Comparison of ENCODE assay signal across 20 cellular contexts in the genomic region with DNA sequence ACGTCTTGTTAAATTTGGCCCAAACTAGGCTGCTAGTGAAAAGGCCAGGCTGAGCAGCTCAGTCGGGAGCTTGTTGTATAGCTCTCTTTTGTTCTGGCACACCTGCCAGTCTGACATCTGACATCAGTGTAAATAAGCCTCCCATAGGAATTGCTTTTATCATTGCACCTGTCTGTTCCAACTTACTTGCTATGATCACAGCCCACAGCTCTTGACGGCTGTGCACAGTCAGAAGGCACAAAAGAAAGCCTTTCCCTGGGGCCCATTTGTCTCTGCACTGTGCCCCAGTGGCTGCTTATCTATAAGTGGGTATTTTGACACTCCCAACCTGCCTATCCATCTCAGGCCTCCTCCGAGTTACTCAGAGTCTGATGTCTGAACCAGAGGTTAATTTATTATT.
A peak's percentile ranks its signal among the peaks of the same experiment; 100 is the strongest.
DNase-seq lines count a peak whose midpoint lies in the region; ATAC-seq and TF ChIP-seq lines count a peak whose summit lies in the region.
"Had no signal": no experiment of that assay in that cellular context is flagged by ENCODE, and none has a peak within 500 bp of the region (broad histone marks: within the 10 kb centered on the region; RNA-seq: fewer than 3 reads in every experiment).

No MANE protein-coding gene starts in this region.

- H3K79me2 ChIP-seq in OCI-LY7 (ENCODE audit: insufficient read depth, low read depth, low read length), result no peaks in the 10 kb centered on the region

- POLR2A ChIA-PET in OCI-LY7 (lab: Charles Lee), result no interaction called here

- no peak for TF ChIP-seq CTCF in OCI-LY7 (conservative IDR thresholded peaks at IDR 0.05; ENCODE audit: low read length)
- no peak for TF ChIP-seq CTCF in vagina (IDR thresholded peaks at IDR 0.05)

- no peaks in the 10 kb centered on the region for H3K36me3 ChIP-seq in BLaER1
- H3K36me3 ChIP-seq in OCI-LY7 (ENCODE audit: insufficient read depth, low read length), result no peaks in the 10 kb centered on the region
- H3K36me3 ChIP-seq in vagina, result no peaks in the 10 kb centered on the region
- H3K36me3 ChIP-seq: adrenal gland had no signal

- H3K4me1 ChIP-seq in BLaER1 (peaks cover 14% of the 10 kb centered on the region; the same call in 1 of the 2 replicates), OCI-LY7 (ENCODE audit: insufficient read depth, low read length, poor library complexity, severe bottlenecking) (no peaks in the 10 kb centered on the region), vagina (peaks cover 7% of the 10 kb centered on the region)
- H3K4me1 ChIP-seq: A549, adrenal gland had no signal

- H3K9ac ChIP-seq in BLaER1, result no peak overlapping the region

- no peaks in the 10 kb centered on the region for H3K36me3 Mint-ChIP-seq in activated naive CD4-positive, alpha-beta T cell treated with anti-CD3 and anti-CD28 coated beads, Interleukin-2, amount 50 U/mL, for 72 hours
- H3K36me3 Mint-ChIP-seq: CD4-positive, alpha-beta memory T cell; naive thymus-derived CD4-positive, alpha-beta T cell had no signal

- no peaks in the 10 kb centered on the region for H4K20me1 ChIP-seq in BLaER1
- H4K20me1 ChIP-seq in OCI-LY7 (ENCODE audit: insufficient read depth, low read length), result no peaks in the 10 kb centered on the region

- CTCF ChIA-PET in OCI-LY7 (lab: Charles Lee; ENCODE audit: unreplicated experiment), result no interaction called here

- no peak for ATAC-seq in activated naive CD4-positive, alpha-beta T cell treated with anti-CD3 and anti-CD28 coated beads, Interleukin-2, amount 50 U/mL, for 72 hours
- ATAC-seq: A549; activated CD8-positive, alpha-beta T cell treated with anti-CD3 and anti-CD28 coated beads, Interleukin-2, amount 10 ng/mL, durations not matched to agents 7 days and 5 days; naive thymus-derived CD4-positive, alpha-beta T cell had no signal

- no TSS peak for BruUV-seq in OCI-LY7 (replicated peaks; lab: Mats Ljungman, UMichigan)

- intact Hi-C loops in OCI-LY7 (cut with micrococcal nuclease; ENCODE audit: unreplicated experiment) (no loop called here), vagina (cut with DNase I) (no loop called here)

- DNase-seq in NCI-H1105 treated with DMSO at 0.1 percent for 48 hours (lab: John Stamatoyannopoulos, UW) (peak; percentile 100), NCI-H2171 (lab: John Stamatoyannopoulos, UW) (peak; percentile 94), OCI-LY7 (ENCODE audit: low spot score) (peak; percentile 30), cerebellum (ENCODE audit: low spot score) (no peak), AG08396 (ENCODE audit: low spot score) (no peak), vagina (ENCODE audit: extremely low spot score in 2 of 2) (no peak)
- DNase-seq in activated naive CD4-positive, alpha-beta T cell treated with anti-CD3 and anti-CD28 coated beads, Interleukin-2, amount 50 U/mL, for 72 hours (ENCODE audit: low spot score in 2 of 2), result no peak
- DNase-seq: activated CD8-positive, alpha-beta T cell treated with anti-CD3 and anti-CD28 coated beads, Interleukin-2, amount 10 ng/mL, durations not matched to agents 7 days and 5 days; adrenal gland; CD4-positive, alpha-beta memory T cell; foreskin melanocyte; HFFc6; IMR-90; MV-4-11; naive thymus-derived CD4-positive, alpha-beta T cell; OCI-M1 had no signal

- H3K27ac ChIP-seq in BLaER1, result no peak overlapping the region
- no peak overlapping the region for H3K27ac ChIP-seq in OCI-LY7 (ENCODE audit: low read depth, low read length, poor library complexity, severe bottlenecking)
- no peak overlapping the region for H3K27ac ChIP-seq in vagina
- H3K27ac ChIP-seq: A549, adrenal gland had no signal

- TF ChIP-seq POLR2A in vagina (IDR thresholded peaks at IDR 0.05), result no peak

- H3K4me3 ChIP-seq in BLaER1, result no peak overlapping the region
- no peak overlapping the region for H3K4me3 ChIP-seq in OCI-LY7 (ENCODE audit: low read depth, low read length, poor library complexity, severe bottlenecking)
- H3K4me3 ChIP-seq in vagina, result no peak overlapping the region
- H3K4me3 ChIP-seq: A549, adrenal gland had no signal

- H3K27me3 ChIP-seq in BLaER1, result no peaks in the 10 kb centered on the region
- H3K27me3 ChIP-seq in vagina, result no peaks in the 10 kb centered on the region
- H3K27me3 ChIP-seq: adrenal gland had no signal

- no peak overlapping the region for H3K27ac Mint-ChIP-seq in activated naive CD4-positive, alpha-beta T cell treated with anti-CD3 and anti-CD28 coated beads, Interleukin-2, amount 50 U/mL, for 72 hours
- H3K27ac Mint-ChIP-seq: activated CD8-positive, alpha-beta T cell treated with anti-CD3 and anti-CD28 coated beads, Interleukin-2, amount 10 ng/mL, durations not matched to agents 7 days and 5 days; CD4-positive, alpha-beta memory T cell; HFFc6; naive thymus-derived CD4-positive, alpha-beta T cell; progenitor cell of endocrine pancreas; stimulated activated naive CD8-positive, alpha-beta T cell treated with anti-CD3 and anti-CD28 coated beads, Interleukin-15, Interleukin-2, amounts not matched to agents 100 ng/mL and 50 ng/mL, for 24 hours had no signal

- H3K9me2 ChIP-seq in OCI-LY7 (ENCODE audit: insufficient read depth, low read length), result no peaks in the 10 kb centered on the region

- H3K9me3 Mint-ChIP-seq in activated naive CD4-positive, alpha-beta T cell treated with anti-CD3 and anti-CD28 coated beads, Interleukin-2, amount 50 U/mL, for 72 hours, result peaks cover 0 to 4% of the 10 kb centered on the region in 2 donors
- H3K9me3 Mint-ChIP-seq: HFFc6; stimulated activated naive CD8-positive, alpha-beta T cell treated with anti-CD3 and anti-CD28 coated beads, Interleukin-15, Interleukin-2, amounts not matched to agents 100 ng/mL and 50 ng/mL, for 24 hours had no signal

- H3K4me2 ChIP-seq in BLaER1 (0 out of 2 replicates have a peak overlapping the region, but pooled peaks have one; percentile 0), OCI-LY7 (ENCODE audit: low read length) (no peak overlapping the region)
- H3K4me2 ChIP-seq: A549 had no signal

- no peaks in the 10 kb centered on the region for H3K9me3 ChIP-seq in BLaER1
- H3K9me3 ChIP-seq in OCI-LY7 (ENCODE audit: low read length), result no peaks in the 10 kb centered on the region
- H3K9me3 ChIP-seq in vagina, result no peaks in the 10 kb centered on the region
- H3K9me3 ChIP-seq: A549, adrenal gland had no signal

- H2AFZ ChIP-seq in OCI-LY7 (ENCODE audit: low read length), result no peak overlapping the region

Comparison
In these comparisons a context has a peak if more than half of its experiments do, and no peak if none do; other contexts are left out.
1. DNase-seq: peak in NCI-H1105 treated with DMSO at 0.1 percent for 48 hours (single experiment), NCI-H2171 (single experiment) and OCI-LY7 (single experiment); none in activated naive CD4-positive, alpha-beta T cell treated with anti-CD3 and anti-CD28 coated beads, Interleukin-2, amount 50 U/mL, for 72 hours (0 of 2), cerebellum (single experiment), AG08396 (single experiment) and vagina (0 of 2).